ENCODE assay signal across 15 cellular contexts in the genomic region with DNA sequence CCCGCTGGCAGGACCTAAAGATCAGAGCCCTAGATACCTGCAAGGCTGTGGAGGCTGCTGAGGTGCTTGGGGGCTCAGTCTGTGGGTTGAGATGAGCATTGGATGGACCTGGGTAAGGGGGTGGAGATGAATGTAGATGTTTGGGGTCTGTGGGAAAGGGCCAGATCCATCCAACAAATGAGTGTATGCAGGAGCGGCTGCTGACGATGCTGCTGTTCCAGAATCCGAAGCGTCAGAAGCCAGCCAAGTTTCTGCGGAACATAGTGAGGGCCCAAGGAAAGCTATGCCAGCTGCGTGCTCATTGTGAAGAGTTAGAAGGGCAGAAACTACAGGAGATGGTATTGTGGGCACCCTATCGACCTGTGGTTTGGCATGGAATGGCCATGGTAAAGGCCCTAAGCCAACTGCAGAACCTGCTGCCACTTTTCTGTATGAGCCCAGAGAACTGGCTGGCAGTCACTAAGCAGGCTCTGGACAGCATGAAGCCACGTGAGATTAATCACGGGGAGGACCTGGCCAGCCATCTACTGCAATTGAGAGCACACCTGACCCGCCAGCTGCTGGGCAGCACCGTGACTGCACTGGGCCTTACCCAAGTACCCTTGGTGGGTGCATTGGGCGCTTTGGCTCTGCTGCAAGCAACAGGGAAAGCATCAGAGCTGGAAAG. TPM values are rescaled to one million over a fixed set of nuclear protein-coding genes. Genes with fewer than 3 reads are reported as not detected.
DNase-seq lines count a peak whose midpoint lies in the region.
"Had no signal": no experiment of that assay in that cellular context is flagged by ENCODE, and none has a peak within 500 bp of the region (broad histone marks: within the 10 kb centered on the region; RNA-seq: fewer than 3 reads in every experiment).

No MANE protein-coding gene starts in this region.

- H4K91ac ChIP-seq in neuronal stem cell (ENCODE audit: low read depth, low read length, poor library complexity) = no peak overlapping the region

- no peak overlapping the region for H3K4me2 ChIP-seq in neuronal stem cell (ENCODE audit: insufficient read depth, low read length, poor library complexity, severe bottlenecking)

- H3K4ac ChIP-seq in neuronal stem cell (ENCODE audit: low read length) = no peak overlapping the region

- H3K18ac ChIP-seq in neuronal stem cell (ENCODE audit: low read length) = no peak overlapping the region

- no peak overlapping the region for H2BK120ac ChIP-seq in neuronal stem cell (ENCODE audit: low read depth, low read length)

- H3K9me3 ChIP-seq in neuronal stem cell (replicated peaks in 1 of 2; ENCODE audit: control insufficient read depth in 2 of 2, insufficient read depth in 1 of 2, low read depth in 1 of 2, low read length in 2 of 2) = no peaks in the 10 kb centered on the region
- H3K9me3 ChIP-seq: pancreas, thoracic aorta had no signal

- H2AFZ ChIP-seq in neuronal stem cell (ENCODE audit: low read length) = no peak overlapping the region

- H4K8ac ChIP-seq in neuronal stem cell (ENCODE audit: low read depth, low read length) = no peak overlapping the region

- H3K27ac ChIP-seq in neuronal stem cell (replicated peaks; ENCODE audit: low read length) = no peak overlapping the region
- H3K27ac ChIP-seq: pancreas, thoracic aorta had no signal

- H3K14ac ChIP-seq in neuronal stem cell (ENCODE audit: low read length) = no peak overlapping the region

- H3K36me3 ChIP-seq in H7 (replicated peaks; ENCODE audit: control insufficient read depth, insufficient read depth, low read length) = no peaks in the 10 kb centered on the region
- H3K36me3 ChIP-seq in neuronal stem cell (replicated peaks in 1 of 2; ENCODE audit: control insufficient read depth in 2 of 2, insufficient read depth in 2 of 2, low read length in 2 of 2) = peaks cover 0 to 2% of the 10 kb centered on the region in 2 donors
- H3K36me3 ChIP-seq: pancreas, thoracic aorta had no signal

- DNase-seq in H7 (peak; percentile 4), cerebellar cortex (ENCODE audit: low spot score) (peak; percentile 46), neuronal stem cell (ENCODE audit: low spot score) (no peak), T-helper 9 cell (no peak), iPS-NIHi11 (ENCODE audit: low spot score) (no peak), hepatic stellate cell (ENCODE audit: low spot score) (no peak)
- DNase-seq: activated CD4-positive, alpha-beta T cell treated with anti-CD3 and anti-CD28 coated beads for 4 hours; Calu3; Karpas-422; left colon; NCI-H1105 treated with DMSO at 0.1 percent for 48 hours; NCI-H2171; NCI-H774; pancreas had no signal

- H3K23ac ChIP-seq in neuronal stem cell (ENCODE audit: low read depth, low read length, poor library complexity) = peak overlapping the region; percentile 36

- no peaks in the 10 kb centered on the region for H3K79me1 ChIP-seq in neuronal stem cell (ENCODE audit: low read depth, low read length)

- WGBS in neuronal stem cell (ENCODE audit: extremely low coverage in 2 of 2, insufficient read length in 2 of 2, insufficient replicate concordance in 1 of 2), 2 donors = no CpG with 5 or more reads among the region's 13 CpGs

- no peak overlapping the region for H2BK15ac ChIP-seq in neuronal stem cell (ENCODE audit: low read length)

- H3K4me1 ChIP-seq in neuronal stem cell (ENCODE audit: control insufficient read depth in 2 of 2, insufficient read depth in 1 of 2, low read depth in 1 of 2, low read length in 2 of 2) = peaks cover 0 to 1% of the 10 kb centered on the region in 2 donors

- H2BK12ac ChIP-seq in neuronal stem cell (ENCODE audit: low read length) = no peak overlapping the region

- no peak overlapping the region for H2AK5ac ChIP-seq in neuronal stem cell (ENCODE audit: low read depth, low read length)

- H3K27me3 ChIP-seq in H7 (ENCODE audit: control insufficient read depth, insufficient read depth, low read length) = no peaks in the 10 kb centered on the region
- H3K27me3 ChIP-seq in neuronal stem cell (ENCODE audit: control insufficient read depth in 3 of 3, insufficient read depth in 3 of 3, low read depth in 1 of 3, low read length in 3 of 3) = no peaks in the 10 kb centered on the region
- H3K27me3 ChIP-seq: pancreas had no signal

- H2BK5ac ChIP-seq in neuronal stem cell (ENCODE audit: low read length) = no peak overlapping the region

- H3K4me3 ChIP-seq in H7 (ENCODE audit: insufficient read depth, low read depth, low read length) = no peak overlapping the region
- H3K4me3 ChIP-seq in neuronal stem cell (ENCODE audit: low read length in 2 of 2) = no peak overlapping the region
- H3K4me3 ChIP-seq: pancreas, thoracic aorta had no signal

- no peak overlapping the region for H3K9ac ChIP-seq in neuronal stem cell (ENCODE audit: low read depth, low read length, poor library complexity)

RNA-seq across cellular contexts. Expression of gene RRP8, which starts 36.6 kb away (rescaled TPM):
- total RNA-seq in H7 (2014; rRNA removed; shearing (Covaris generic)) = 18.0 and 20.1 TPM in 2 replicates
- 19.8 TPM for polyA plus RNA-seq in neuronal stem cell (2013, experiment 1 of 2)
- 18.9 TPM for polyA plus RNA-seq in neuronal stem cell (2013, experiment 2 of 2)

RNA-seq across cellular contexts. Expression of gene ILK, which starts 36.7 kb away (rescaled TPM):
- total RNA-seq in H7 (2014; rRNA removed; shearing (Covaris generic)) = 114 and 130 TPM in 2 replicates
- 96.9 TPM for polyA plus RNA-seq in neuronal stem cell (2013, experiment 1 of 2)
- 95.8 TPM for polyA plus RNA-seq in neuronal stem cell (2013, experiment 2 of 2)

RNA-seq across cellular contexts. Expression of gene TAF10, which starts 45.2 kb away (rescaled TPM):
- total RNA-seq in H7 (2014; rRNA removed; shearing (Covaris generic)) = 121 and 198 TPM in 2 replicates
- polyA plus RNA-seq in neuronal stem cell (2013, experiment 1 of 2) = 283 TPM
- 282 TPM for polyA plus RNA-seq in neuronal stem cell (2013, experiment 2 of 2)

RNA-seq across cellular contexts. Expression of gene TPP1, which starts 52.4 kb away (rescaled TPM):
- total RNA-seq in H7 (2014; rRNA removed; shearing (Covaris generic)) = 13.9 and 17.1 TPM in 2 replicates
- polyA plus RNA-seq in neuronal stem cell (2013, experiment 1 of 2) = 47.2 TPM
- 47.6 TPM for polyA plus RNA-seq in neuronal stem cell (2013, experiment 2 of 2)

Comparison
In these comparisons a context has a peak if more than half of its experiments do, and no peak if none do; other contexts are left out.
1. DNase-seq: peak in H7 (single experiment) and cerebellar cortex (single experiment); none in neuronal stem cell (single experiment), T-helper 9 cell (single experiment), iPS-NIHi11 (single experiment) and hepatic stellate cell (single experiment).